In the genomic region with DNA sequence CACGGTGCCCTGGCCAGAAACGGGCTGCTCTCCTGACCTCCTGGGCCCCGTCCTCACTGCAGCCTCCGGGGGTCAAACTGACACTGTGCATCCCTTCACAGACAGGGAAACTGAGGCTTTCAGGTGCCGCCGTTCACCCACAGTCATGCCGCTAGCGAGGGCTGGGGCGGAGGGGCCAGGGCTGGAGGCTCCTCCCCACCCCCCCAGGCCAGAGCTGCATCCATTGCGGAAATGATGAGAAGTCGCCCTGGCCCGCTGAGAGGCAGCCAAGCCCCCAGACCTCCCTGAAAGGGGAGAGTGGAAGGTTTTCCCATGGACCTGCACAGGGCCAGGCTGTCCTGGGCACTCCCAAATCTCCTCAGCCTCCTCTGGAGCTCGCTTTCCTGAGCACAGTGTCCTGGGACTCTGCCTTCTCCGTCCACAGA, we compare ENCODE assay signal across 19 cellular contexts. TPM values are rescaled to one million over a fixed set of nuclear protein-coding genes. Genes with fewer than 3 reads are reported as not detected.
DNase-seq lines count a peak whose midpoint lies in the region; ATAC-seq and TF ChIP-seq lines count a peak whose summit lies in the region.
"Had no signal": no experiment of that assay in that cellular context is flagged by ENCODE, and none has a peak within 500 bp of the region (broad histone marks: within the 10 kb centered on the region; RNA-seq: fewer than 3 reads in every experiment).

No MANE protein-coding gene starts in this region.

- ATAC-seq in left lobe of liver: no peak
- ATAC-seq in GM21526 (IDR thresholded peaks at IDR 0.05; ENCODE audit: low FRiP score, unreplicated experiment): no peak
- ATAC-seq in T-helper 17 cell: no peak
- ATAC-seq: stimulated activated memory B cell treated with anti-CD40 and anti-IgM and Interleukin-4, amounts not matched to agents 10 μg/mL and 1 μg/mL and 100 μg/mL, for 72 hours had no signal

- TF ChIP-seq POLR2A in spleen (IDR thresholded peaks at IDR 0.05): no peak

- H3K27ac Mint-ChIP-seq in brain (peak overlapping the region in 3 of 5 experiments; percentile 61 to 84 (median 75)), T-helper 17 cell (no peak overlapping the region)
- H3K27ac Mint-ChIP-seq: activated naive CD4-positive, alpha-beta T cell treated with anti-CD3 and anti-CD28 coated beads for 36 hours; stimulated activated memory B cell treated with anti-CD40 and anti-IgM and Interleukin-4, amounts not matched to agents 10 μg/mL and 1 μg/mL and 100 μg/mL, for 72 hours had no signal

- H3K4me3 ChIP-seq in H7 (ENCODE audit: insufficient read depth, low read depth, low read length) (no peak overlapping the region), spleen (no peak overlapping the region)

- peaks cover 38 to 57% (median 49%) of the 10 kb centered on the region in 6 donors for H3K4me1 ChIP-seq in spleen

- H3K27me3 ChIP-seq in H7 (ENCODE audit: control insufficient read depth, insufficient read depth, low read length): peaks cover 6% of the 10 kb centered on the region; the same call in 1 of the 2 replicates
- H3K27me3 ChIP-seq in spleen (replicated peaks in 1 of 7): peaks cover 0 to 18% (median 0%) of the 10 kb centered on the region in 7 donors

- no peaks in the 10 kb centered on the region for H3K36me3 Mint-ChIP-seq in brain
- no peaks in the 10 kb centered on the region for H3K36me3 Mint-ChIP-seq in T-helper 17 cell (ENCODE audit: low read depth)
- H3K36me3 Mint-ChIP-seq: stimulated activated memory B cell treated with anti-CD40 and anti-IgM and Interleukin-4, amounts not matched to agents 10 μg/mL and 1 μg/mL and 100 μg/mL, for 72 hours had no signal

- DNase-seq in H7 (peak; percentile 45), left lobe of liver (ENCODE audit: low spot score) (peak; percentile 42), spleen (peak; percentile 56), T-helper 17 cell (no peak), DMS114 treated with DMSO at 0.1 percent for 48 hours (lab: John Stamatoyannopoulos, UW; ENCODE audit: unreplicated experiment) (no peak)
- DNase-seq in stimulated activated CD4-positive, alpha-beta T cell treated with anti-CD3 and anti-CD28 coated beads, Interleukin-2, amount 100 ng/mL, for 24 hours: no peak
- DNase-seq: activated naive CD4-positive, alpha-beta T cell treated with anti-CD3 and anti-CD28 coated beads for 36 hours; cerebellar nuclear complex; DMS53; HCEC 1CT; Karpas-422; NCI-H1436 treated with DMSO at 0.1 percent for 48 hours; NCI-H345; SW 1271; WERI-Rb-1 had no signal

- no peaks in the 10 kb centered on the region for H3K9me3 ChIP-seq in spleen
- H3K9me3 ChIP-seq in T-helper 17 cell (ENCODE audit: control insufficient read depth, low read length, poor library complexity, severe bottlenecking): no peaks in the 10 kb centered on the region

- H3K4me1 Mint-ChIP-seq in brain: peaks cover 41% of the 10 kb centered on the region
- H3K4me1 Mint-ChIP-seq in T-helper 17 cell: no peaks in the 10 kb centered on the region

- H3K27me3 Mint-ChIP-seq in brain (peaks cover 7% of the 10 kb centered on the region), T-helper 17 cell (peaks cover 35% of the 10 kb centered on the region)

- peak overlapping the region in 7 of 8 donors; percentile 51 to 85 (median 79) for H3K27ac ChIP-seq in spleen
- H3K27ac ChIP-seq: HL-60, WERI-Rb-1 had no signal

- no peak for TF ChIP-seq CTCF in brain (conservative IDR thresholded peaks at IDR 0.05)
- no peak for TF ChIP-seq CTCF in spleen (IDR thresholded peaks at IDR 0.05 in 8 of 11, conservative IDR thresholded peaks at IDR 0.05 in 3 of 11)

- H3K9me3 Mint-ChIP-seq in brain: peaks cover 0 to 6% (median 0%) of the 10 kb centered on the region in 5 experiments
- H3K9me3 Mint-ChIP-seq: activated naive CD4-positive, alpha-beta T cell treated with anti-CD3 and anti-CD28 coated beads for 36 hours; stimulated activated memory B cell treated with anti-CD40 and anti-IgM and Interleukin-4, amounts not matched to agents 10 μg/mL and 1 μg/mL and 100 μg/mL, for 72 hours had no signal

- peak overlapping the region in 1 of 5 experiments; percentile 49 for H3K4me3 Mint-ChIP-seq in brain
- H3K4me3 Mint-ChIP-seq in T-helper 17 cell: no peak overlapping the region
- H3K4me3 Mint-ChIP-seq: activated naive CD4-positive, alpha-beta T cell treated with anti-CD3 and anti-CD28 coated beads for 36 hours; stimulated activated memory B cell treated with anti-CD40 and anti-IgM and Interleukin-4, amounts not matched to agents 10 μg/mL and 1 μg/mL and 100 μg/mL, for 72 hours had no signal

- WGBS in spleen, 5 donors: 71 to 97% (median 91%) methylated on average over 4 to 14 of the region's 14 CpGs

- H3K36me3 ChIP-seq in H7 (replicated peaks; ENCODE audit: control insufficient read depth, insufficient read depth, low read length) (no peaks in the 10 kb centered on the region), spleen (no peaks in the 10 kb centered on the region)
- H3K36me3 ChIP-seq: WERI-Rb-1 had no signal

- intact Hi-C loops in spleen (cut with DNase I; ENCODE audit: low total_unique reads): no loop called here

RNA-seq across cellular contexts. Expression of gene INPP5A, which starts 16.5 kb away (rescaled TPM):
- total RNA-seq in H7 (2014; rRNA removed; shearing (Covaris generic)): 21.0 and 29.2 TPM in 2 replicates
- polyA plus RNA-seq in brain (ENCODE audit: insufficient read depth, low read depth, low replicate concordance) (17.6 TPM), spleen (10 to 100 TPM; 11.1 to 16.5 (median 11.7) TPM)
- total RNA-seq in left lobe of liver (18.3 TPM), spleen (10 to 100 TPM; 24.7 to 41.3 (median 33.7) TPM), T-helper 17 cell (10 to 100 TPM; 17.6 to 24.7 TPM)

Comparison
In these comparisons a context has a peak if more than half of its experiments do, and no peak if none do; other contexts are left out.
1. DNase-seq: peak in H7 (single experiment), left lobe of liver (single experiment) and spleen (single experiment); none in T-helper 17 cell (0 of 3), stimulated activated CD4-positive, alpha-beta T cell treated with anti-CD3 and anti-CD28 coated beads, Interleukin-2, amount 100 ng/mL, for 24 hours (0 of 2) and DMS114 treated with DMSO at 0.1 percent for 48 hours (single experiment).